7 cellular contexts compared by ENCODE assay signal in the genomic region with DNA sequence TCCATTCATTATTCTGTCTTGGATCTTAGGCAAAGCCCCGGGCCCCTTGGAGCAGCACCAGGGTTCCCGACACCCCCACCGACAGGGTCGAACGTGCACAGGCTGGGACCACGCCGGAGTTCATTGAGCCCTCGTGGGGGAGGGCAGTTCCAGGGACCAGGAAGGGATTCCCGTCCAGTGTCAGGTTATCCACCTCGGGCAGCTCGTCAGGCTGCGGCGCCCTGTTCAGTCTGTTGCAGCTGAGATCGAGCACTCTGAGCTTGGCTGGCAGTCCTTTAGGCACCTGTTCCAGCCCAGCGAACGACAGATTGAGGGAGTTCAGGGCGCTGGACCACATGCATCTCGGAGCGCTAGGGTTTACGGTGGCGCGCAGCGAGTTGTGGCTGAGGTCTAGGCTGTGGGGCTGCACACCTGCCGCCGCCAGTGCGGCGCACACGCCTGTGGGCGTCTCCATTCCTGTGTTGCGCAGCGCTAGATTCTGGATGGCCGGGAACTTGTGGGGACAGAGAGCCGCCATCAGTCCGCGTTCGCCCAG. TPM values are rescaled to one million over a fixed set of nuclear protein-coding genes. Genes with fewer than 3 reads are reported as not detected.
DNase-seq lines count a peak whose midpoint lies in the region; ATAC-seq and TF ChIP-seq lines count a peak whose summit lies in the region.

No MANE protein-coding gene starts in this region.

- H3K27ac ChIP-seq in VCaP (peak overlapping the region; percentile 49), ovary (peak overlapping the region in 1 of 2 donors; percentile 62)

- 8 to 28% (median 22%) methylated on average over 17 to 36 of the region's 36 CpGs for WGBS in ovary, 3 donors

- peak; percentile 21 for ATAC-seq in GM18873 (IDR thresholded peaks at IDR 0.05; ENCODE audit: low FRiP score, unreplicated experiment)
- peak; percentile 30 for ATAC-seq in HG02884 (IDR thresholded peaks at IDR 0.05; ENCODE audit: unreplicated experiment)
- ATAC-seq in HG03280 (IDR thresholded peaks at IDR 0.05; ENCODE audit: unreplicated experiment): no peak

- TF ChIP-seq EP300 in ovary (IDR thresholded peaks at IDR 0.05): no peak

- TF ChIP-seq CTCF in VCaP (conservative IDR thresholded peaks at IDR 0.05) (no peak), epithelial cell of proximal tubule (conservative IDR thresholded peaks at IDR 0.05; ENCODE audit: low read depth, low read length) (no peak), ovary (IDR thresholded peaks at IDR 0.05) (no peak)

- DNase-seq in epithelial cell of proximal tubule (ENCODE audit: low read depth) (no peak), ovary (peak in 2 of 5 donors; percentile 34 to 43), AML-193 (lab: John Stamatoyannopoulos, UW) (no peak)

- no peaks in the 10 kb centered on the region for H3K36me3 ChIP-seq in ovary

- intact Hi-C loops in ovary (cut with DNase I): loop anchor here in 1 of 4 donors (10.0 kb wide), 2 partner anchors 67 to 257 kb away; a partner anchor contains a TSS

- no peaks in the 10 kb centered on the region for H3K9me3 ChIP-seq in ovary

- peaks cover 2% of the 10 kb centered on the region for H3K4me1 ChIP-seq in ovary (ENCODE audit: insufficient read depth)

- H3K4me3 ChIP-seq in epithelial cell of proximal tubule (ENCODE audit: low read depth, low read length): peak overlapping the region; percentile 61
- H3K4me3 ChIP-seq in ovary: peak overlapping the region; percentile 46

- no peaks in the 10 kb centered on the region for H3K27me3 ChIP-seq in ovary

- TF ChIP-seq POLR2A in ovary (IDR thresholded peaks at IDR 0.05): no peak

RNA-seq across cellular contexts. Expression of a gene that starts 1.1 kb away (rescaled TPM):
- total RNA-seq in epithelial cell of proximal tubule (not detected in 2 replicates), ovary (10 to 100 TPM; 26.5 to 96.0 (median 48.6) TPM)
- polyA plus RNA-seq in ovary: 10 to 100 TPM in 1 of 2 donors, 1 to 10 TPM in 1; 8.7 to 37.7 TPM

RNA-seq across cellular contexts. Expression of a gene that starts 7.4 kb away (rescaled TPM):
- total RNA-seq in epithelial cell of proximal tubule (9.0 and 127 TPM in 2 replicates), ovary (10 to 100 TPM; 12.2 to 62.8 (median 14.9) TPM)
- polyA plus RNA-seq in ovary: 10 to 100 TPM in 1 of 2 donors, 1 to 10 TPM in 1; 8.0 to 33.2 TPM

RNA-seq across cellular contexts. Expression of a gene that starts 15.5 kb away (rescaled TPM):
- total RNA-seq in epithelial cell of proximal tubule (62.0 and 110 TPM in 2 replicates), ovary (100 to 1,000 TPM in 1 of 7 donors, 10 to 100 TPM in 6; 44.6 to 107 (median 46.9) TPM)
- polyA plus RNA-seq in ovary: 100 to 1,000 TPM in 1 of 2 donors, 10 to 100 TPM in 1; 42.6 to 123 TPM

RNA-seq across cellular contexts. Expression of a gene that starts 15.7 kb away (rescaled TPM):
- total RNA-seq in epithelial cell of proximal tubule (95.4 and 124 TPM in 2 replicates), ovary (100 to 1,000 TPM in 1 of 7 donors, 10 to 100 TPM in 6; 70.9 to 112 (median 78.0) TPM)
- polyA plus RNA-seq in ovary: 100 to 1,000 TPM in 1 of 2 donors, 10 to 100 TPM in 1; 99.8 to 184 TPM

RNA-seq across cellular contexts. Expression of a gene that starts 32.8 kb away (rescaled TPM):
- total RNA-seq in epithelial cell of proximal tubule: 14.6 and 23.4 TPM in 2 replicates
- 10 to 100 TPM in 6 of 7 donors, 1 to 10 TPM in 1; 9.1 to 16.6 (median 13.7) TPM for total RNA-seq in ovary
- 10 to 100 TPM in 1 of 2 donors, 1 to 10 TPM in 1; 9.9 to 12.3 TPM for polyA plus RNA-seq in ovary

Comparison
In these comparisons a context has a peak if more than half of its experiments do, and no peak if none do; other contexts are left out.
1. RNA of a gene that starts 1.1 kb away (total RNA-seq): 26.5 to 96.0 TPM in ovary; not detected in epithelial cell of proximal tubule; every median in the first group is over 10 times any median in the second.